11 cellular contexts compared by ENCODE assay signal in genomic region chr4:15755321-15755750, GRCh38. TPM values are rescaled to one million over a fixed set of nuclear protein-coding genes. Genes with fewer than 3 reads are reported as not detected.
DNase-seq lines count a peak whose midpoint lies in the region; ATAC-seq and TF ChIP-seq lines count a peak whose summit lies in the region.
"Had no signal": no experiment of that assay in that cellular context is flagged by ENCODE, and none has a peak within 500 bp of the region (broad histone marks: within the 10 kb centered on the region; RNA-seq: fewer than 3 reads in every experiment).

No MANE protein-coding gene starts in this region.

- H3K4me1 Mint-ChIP-seq in T-cell (peaks cover 43 to 61% (median 52%) of the 10 kb centered on the region in 3 donors), osteocyte (ENCODE audit: unreplicated experiment) (peaks cover 9% of the 10 kb centered on the region)

- H3K27me3 Mint-ChIP-seq in T-cell (no peaks in the 10 kb centered on the region), osteocyte (ENCODE audit: unreplicated experiment) (no peaks in the 10 kb centered on the region)

- no peaks in the 10 kb centered on the region for H3K36me3 Mint-ChIP-seq in T-cell
- no peaks in the 10 kb centered on the region for H3K36me3 Mint-ChIP-seq in osteocyte (ENCODE audit: unreplicated experiment)

- H3K9me3 Mint-ChIP-seq in T-cell (no peaks in the 10 kb centered on the region), osteocyte (ENCODE audit: unreplicated experiment) (no peaks in the 10 kb centered on the region)

- no peak for TF ChIP-seq CTCF in astrocyte of the cerebellum (IDR thresholded peaks at IDR 0.05; ENCODE audit: low read depth, low read length, missing control alignments)
- no peak for TF ChIP-seq CTCF in osteocyte (IDR thresholded peaks at IDR 0.05)

- POLR2A ChIA-PET in T-cell (lab: Charles Lee): interaction anchor here (0.6 to 1.0 kb wide), 7 partner anchors 11 to 754 kb away, joined by 3 to 5 read pairs (median 4); no protein-coding TSS in a partner anchor

- in situ Hi-C loops in astrocyte of the cerebellum (cut with HindIII; ENCODE audit: low sequenced_read_pairs): no loop called here

- CTCF ChIA-PET in T-cell (lab: Charles Lee): interaction anchor here (0.6 to 3.8 kb wide), 7 partner anchors 8 to 1521 kb away, joined by 3 to 41 read pairs (median 6); no protein-coding TSS in a partner anchor

- DNase-seq in HCEC 1CT: peak; percentile 65
- peak in 1 of 34 experiments; percentile 34 for DNase-seq in T-cell
- peak; percentile 49 for DNase-seq in astrocyte of the cerebellum (ENCODE audit: low read depth)
- peak; percentile 60 for DNase-seq in stimulated activated CD4-positive, alpha-beta T cell treated with anti-CD3 and anti-CD28 coated beads, Interleukin-4, amount 100 ng/mL, for 1 hour
- DNase-seq in RPMI8226: no peak
- DNase-seq in central memory CD4-positive, alpha-beta T cell: no peak
- no peak for DNase-seq in osteocyte (ENCODE audit: extremely low spot score, unreplicated experiment)
- DNase-seq: NCI-H1092, stomach had no signal

- H3K27ac Mint-ChIP-seq in T-cell (peak overlapping the region in 1 of 2 donors; percentile 85), osteocyte (ENCODE audit: unreplicated experiment) (no peak overlapping the region)

- ATAC-seq in T-cell (replicated peaks in 1 of 4) (no peak), GM21526 (IDR thresholded peaks at IDR 0.05; ENCODE audit: low FRiP score, unreplicated experiment) (no peak)

- no peak overlapping the region for H3K4me3 ChIP-seq in astrocyte of the cerebellum (ENCODE audit: low read depth, low read length)
- H3K4me3 ChIP-seq: lung, stomach had no signal

- peak overlapping the region in 2 of 3 donors; percentile 3 to 75 for H3K4me3 Mint-ChIP-seq in T-cell
- H3K4me3 Mint-ChIP-seq in osteocyte (ENCODE audit: unreplicated experiment): no peak overlapping the region

RNA-seq across cellular contexts. Expression of gene CD38, which starts 22.8 kb away (rescaled TPM):
- total RNA-seq in T-cell (10 to 100 TPM in 1 of 5 donors, 1 to 10 TPM in 4; 4.3 to 22.8 (median 5.0) TPM), osteocyte (0.08 TPM in 1 of 2 replicates, not detected in the other)

RNA-seq across cellular contexts. Expression of gene BST1, which starts 52.5 kb away (rescaled TPM):
- total RNA-seq in T-cell (under 1 TPM in 4 of 5 donors, not detected in 1; 0.28 to 0.55 (median 0.46) TPM), osteocyte (0.26 and 0.54 TPM in 2 replicates)

Comparison
In these comparisons a context has a peak if more than half of its experiments do, and no peak if none do; other contexts are left out.
1. DNase-seq: peak in HCEC 1CT (single experiment), astrocyte of the cerebellum (single experiment) and stimulated activated CD4-positive, alpha-beta T cell treated with anti-CD3 and anti-CD28 coated beads, Interleukin-4, amount 100 ng/mL, for 1 hour (single experiment); none in RPMI8226 (single experiment), central memory CD4-positive, alpha-beta T cell (single experiment) and osteocyte (single experiment).